ENCODE assay signal across 22 cellular contexts in the genomic region with DNA sequence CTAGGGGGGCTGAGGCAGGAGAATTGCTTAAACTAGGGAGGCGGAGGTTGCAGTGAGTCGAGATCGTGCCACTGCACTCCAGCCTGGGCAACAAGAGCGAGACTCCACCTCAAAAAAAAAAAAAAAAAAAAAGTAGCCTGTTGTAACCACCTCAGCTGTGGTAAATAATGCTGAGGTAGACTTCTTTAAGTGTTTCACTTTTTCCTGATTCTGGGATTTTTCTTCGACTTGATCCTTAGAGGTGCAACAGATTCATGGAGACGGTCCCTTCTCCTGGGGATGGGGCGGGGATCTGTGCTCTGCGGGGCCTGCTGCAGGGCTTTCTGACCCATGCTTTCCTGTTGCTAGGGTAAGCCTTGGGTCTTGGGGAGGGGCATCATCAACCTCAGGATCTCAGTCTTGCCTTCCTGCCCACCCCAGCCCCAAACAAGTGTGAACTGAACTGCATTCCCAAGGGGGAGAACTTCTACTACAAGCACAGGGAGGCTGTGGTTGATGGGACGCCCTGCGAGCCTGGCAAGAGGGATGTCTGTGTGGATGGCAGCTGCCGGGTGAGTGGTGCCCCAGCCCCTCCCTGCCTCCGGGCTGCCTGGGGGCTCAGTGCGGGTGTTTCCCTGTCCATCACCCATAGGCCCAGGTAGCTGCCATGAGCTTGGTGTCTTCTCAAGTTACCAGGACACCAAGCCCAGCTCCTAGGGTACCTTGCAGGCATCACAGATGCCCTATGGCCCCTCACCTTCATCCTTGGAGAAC. TPM values are rescaled to one million over a fixed set of nuclear protein-coding genes. Genes with fewer than 3 reads are reported as not detected.
DNase-seq lines count a peak whose midpoint lies in the region; ATAC-seq, FAIRE-seq and TF ChIP-seq lines count a peak whose summit lies in the region.
"Had no signal": no experiment of that assay in that cellular context is flagged by ENCODE, and none has a peak within 500 bp of the region (broad histone marks: within the 10 kb centered on the region; RNA-seq: fewer than 3 reads in every experiment).

No MANE protein-coding gene starts in this region.

- H3K27ac Mint-ChIP-seq in activated naive CD8-positive, alpha-beta T cell treated with anti-CD3 and anti-CD28 coated beads, Interleukin-2, amount 10 ng/mL, durations not matched to agents 7 days and 5 days: peak overlapping the region; percentile 63
- H3K27ac Mint-ChIP-seq in activated naive CD8-positive, alpha-beta T cell treated with anti-CD3 and anti-CD28 coated beads for 36 hours: no peak overlapping the region
- H3K27ac Mint-ChIP-seq in stimulated activated naive B cell treated with anti-CD40 and anti-IgM and Interleukin-4, amounts not matched to agents 10 μg/mL and 1 μg/mL and 100 μg/mL, for 72 hours: peak overlapping the region; percentile 63

- no peak overlapping the region for H3K4me2 ChIP-seq in Karpas-422 (ENCODE audit: low read depth, low read length, poor library complexity, severe bottlenecking)

- H3K4me1 Mint-ChIP-seq in activated naive CD8-positive, alpha-beta T cell treated with anti-CD3 and anti-CD28 coated beads, Interleukin-2, amount 10 ng/mL, durations not matched to agents 7 days and 5 days: peaks cover 20% of the 10 kb centered on the region
- peaks cover 16% of the 10 kb centered on the region for H3K4me1 Mint-ChIP-seq in activated naive CD8-positive, alpha-beta T cell treated with anti-CD3 and anti-CD28 coated beads for 36 hours
- H3K4me1 Mint-ChIP-seq in stimulated activated naive B cell treated with anti-CD40 and anti-IgM and Interleukin-4, amounts not matched to agents 10 μg/mL and 1 μg/mL and 100 μg/mL, for 72 hours: peaks cover 31 to 46% of the 10 kb centered on the region in 2 donors

- H3K79me2 ChIP-seq in Karpas-422 (ENCODE audit: low read length): no peaks in the 10 kb centered on the region

- H2AFZ ChIP-seq in Karpas-422 (ENCODE audit: low read length): no peak overlapping the region

- TF ChIP-seq CTCF in kidney (IDR thresholded peaks at IDR 0.05; ENCODE audit: borderline replicate concordance, extremely low read depth, insufficient read depth): no peak

- H3K27ac ChIP-seq in Karpas-422 (ENCODE audit: low read length) (peak overlapping the region; percentile 92; the same call in 1 of the 2 replicates), kidney (ENCODE audit: low read depth in 2 of 2, low read length in 2 of 2) (no peak overlapping the region)
- H3K27ac ChIP-seq: SJCRH30 had no signal

- H3K9ac ChIP-seq in Karpas-422 (ENCODE audit: low read length) (no peak overlapping the region), kidney (ENCODE audit: low read length in 2 of 2) (no peak overlapping the region)

- 0 out of 2 replicates have a peak, but pooled peaks cover 3% of the 10 kb centered on the region for H4K20me1 ChIP-seq in Karpas-422 (ENCODE audit: insufficient read depth, low read depth, low read length)

- H3K27me3 Mint-ChIP-seq in activated naive CD8-positive, alpha-beta T cell treated with anti-CD3 and anti-CD28 coated beads, Interleukin-2, amount 10 ng/mL, durations not matched to agents 7 days and 5 days: peaks cover 6% of the 10 kb centered on the region
- peaks cover 15% of the 10 kb centered on the region for H3K27me3 Mint-ChIP-seq in activated naive CD8-positive, alpha-beta T cell treated with anti-CD3 and anti-CD28 coated beads for 36 hours
- H3K27me3 Mint-ChIP-seq in stimulated activated naive B cell treated with anti-CD40 and anti-IgM and Interleukin-4, amounts not matched to agents 10 μg/mL and 1 μg/mL and 100 μg/mL, for 72 hours: peaks cover 0 to 8% of the 10 kb centered on the region in 2 donors

- H3K4me3 ChIP-seq in Karpas-422 (ENCODE audit: low read length): no peak overlapping the region
- no peak overlapping the region for H3K4me3 ChIP-seq in kidney (ENCODE audit: low read length in 2 of 2)
- H3K4me3 ChIP-seq: SJCRH30 had no signal

- no peaks in the 10 kb centered on the region for H3K9me3 Mint-ChIP-seq in activated naive CD8-positive, alpha-beta T cell treated with anti-CD3 and anti-CD28 coated beads, Interleukin-2, amount 10 ng/mL, durations not matched to agents 7 days and 5 days
- no peaks in the 10 kb centered on the region for H3K9me3 Mint-ChIP-seq in activated naive CD8-positive, alpha-beta T cell treated with anti-CD3 and anti-CD28 coated beads for 36 hours
- peaks cover 1 to 5% of the 10 kb centered on the region in 2 donors for H3K9me3 Mint-ChIP-seq in stimulated activated naive B cell treated with anti-CD40 and anti-IgM and Interleukin-4, amounts not matched to agents 10 μg/mL and 1 μg/mL and 100 μg/mL, for 72 hours
- H3K9me3 Mint-ChIP-seq: HFFc6 had no signal

- H3K36me3 ChIP-seq in Karpas-422 (ENCODE audit: insufficient read depth, low read length) (no peaks in the 10 kb centered on the region), kidney (ENCODE audit: control insufficient read depth in 1 of 2, insufficient read depth in 2 of 2, low read length in 2 of 2) (peaks cover 0 to 6% of the 10 kb centered on the region in 2 donors)
- H3K36me3 ChIP-seq: SJCRH30 had no signal

- H3K4me1 ChIP-seq in Karpas-422 (ENCODE audit: low read length) (peaks cover 50% of the 10 kb centered on the region), kidney (ENCODE audit: control insufficient read depth in 1 of 2, insufficient read depth in 1 of 2, low read depth in 1 of 2, low read length in 2 of 2) (peaks cover 3 to 6% of the 10 kb centered on the region in 2 donors)
- H3K4me1 ChIP-seq: SJCRH30 had no signal

- no peak for FAIRE-seq in kidney (lab: Jason Lieb, UNC)
- FAIRE-seq: H54 had no signal

- intact Hi-C loops in kidney (cut with DNase I): no loop called here

- no peaks in the 10 kb centered on the region for H3K27me3 ChIP-seq in Karpas-422 (ENCODE audit: low read length)
- H3K27me3 ChIP-seq: SJCRH30 had no signal

- no peaks in the 10 kb centered on the region for H3K9me2 ChIP-seq in Karpas-422 (replicated peaks; ENCODE audit: insufficient read depth, low read length)

- ATAC-seq in activated naive CD8-positive, alpha-beta T cell treated with anti-CD3 and anti-CD28 coated beads, Interleukin-2, amount 10 ng/mL, durations not matched to agents 7 days and 5 days (ENCODE audit: low read depth): no peak
- ATAC-seq in stimulated activated naive B cell treated with anti-CD40 and anti-IgM and Interleukin-4, amounts not matched to agents 10 μg/mL and 1 μg/mL and 100 μg/mL, for 72 hours (replicated peaks): no peak
- ATAC-seq in esophagus mucosa: no peak
- ATAC-seq: Panc1 had no signal

- no peak overlapping the region for H3K4me3 Mint-ChIP-seq in activated naive CD8-positive, alpha-beta T cell treated with anti-CD3 and anti-CD28 coated beads, Interleukin-2, amount 10 ng/mL, durations not matched to agents 7 days and 5 days
- no peak overlapping the region for H3K4me3 Mint-ChIP-seq in activated naive CD8-positive, alpha-beta T cell treated with anti-CD3 and anti-CD28 coated beads for 36 hours
- no peak overlapping the region for H3K4me3 Mint-ChIP-seq in stimulated activated naive B cell treated with anti-CD40 and anti-IgM and Interleukin-4, amounts not matched to agents 10 μg/mL and 1 μg/mL and 100 μg/mL, for 72 hours
- H3K4me3 Mint-ChIP-seq: HFFc6 had no signal

- no peaks in the 10 kb centered on the region for H3K9me3 ChIP-seq in Karpas-422 (ENCODE audit: low read length)
- H3K9me3 ChIP-seq in kidney (ENCODE audit: control insufficient read depth in 1 of 2, low read length in 2 of 2): no peaks in the 10 kb centered on the region
- H3K9me3 ChIP-seq: SJCRH30 had no signal

- DNase-seq in activated naive CD8-positive, alpha-beta T cell treated with anti-CD3 and anti-CD28 coated beads, Interleukin-2, amount 10 ng/mL, durations not matched to agents 7 days and 5 days: no peak
- DNase-seq in activated naive CD8-positive, alpha-beta T cell treated with anti-CD3 and anti-CD28 coated beads for 36 hours: no peak
- DNase-seq in Karpas-422 (no peak), kidney (peak; percentile 48)
- DNase-seq in stimulated activated naive B cell treated with anti-CD40 and anti-IgM and Interleukin-4, amounts not matched to agents 10 μg/mL and 1 μg/mL and 100 μg/mL, for 72 hours: no peak
- no peak for DNase-seq in activated CD4-positive, alpha-beta T cell treated with anti-CD3 and anti-CD28 coated beads for 48 hours
- DNase-seq in stimulated activated CD4-positive, alpha-beta T cell treated with anti-CD3 and anti-CD28 coated beads, Interleukin-15, amount 100 ng/mL, for 24 hours: no peak
- DNase-seq: 8988T; AML-193; DMS79; HFFc6; KG1; NCI-H1105; NCI-H2029 treated with DMSO at 0.1 percent for 48 hours; NCI-H2171; NCI-H345; NCI-H774; NK-92 treated with Interleukin-12 subunit alpha and Interleukin-12 subunit beta, amount 100 ng/mL, for 24 hours; SJCRH30 had no signal

- no peaks in the 10 kb centered on the region for H3K36me3 Mint-ChIP-seq in activated naive CD8-positive, alpha-beta T cell treated with anti-CD3 and anti-CD28 coated beads, Interleukin-2, amount 10 ng/mL, durations not matched to agents 7 days and 5 days
- no peaks in the 10 kb centered on the region for H3K36me3 Mint-ChIP-seq in activated naive CD8-positive, alpha-beta T cell treated with anti-CD3 and anti-CD28 coated beads for 36 hours
- peaks cover 0 to 5% of the 10 kb centered on the region in 2 donors for H3K36me3 Mint-ChIP-seq in stimulated activated naive B cell treated with anti-CD40 and anti-IgM and Interleukin-4, amounts not matched to agents 10 μg/mL and 1 μg/mL and 100 μg/mL, for 72 hours

- POLR2A ChIA-PET in activated naive CD8-positive, alpha-beta T cell treated with anti-CD3 and anti-CD28 coated beads, Interleukin-2, amount 10 ng/mL, durations not matched to agents 7 days and 5 days (lab: Charles Lee): no interaction called here

RNA-seq across cellular contexts. Expression of a gene that starts 12.4 kb away (rescaled TPM):
- total RNA-seq in activated naive CD8-positive, alpha-beta T cell treated with anti-CD3 and anti-CD28 coated beads, Interleukin-2, amount 10 ng/mL, durations not matched to agents 7 days and 5 days: 1 to 10 TPM in 1 of 2 experiments, under 1 TPM in 1; 0.72 to 1.0 TPM
- total RNA-seq in activated naive CD8-positive, alpha-beta T cell treated with anti-CD3 and anti-CD28 coated beads for 36 hours: under 1 TPM; 0.10 to 0.36 TPM
- 12.9 and 18.0 TPM in 2 replicates for total RNA-seq in Karpas-422 (2014; rRNA removed; shearing (Covaris generic); ENCODE audit: low replicate concordance)
- 132 TPM for total RNA-seq in kidney
- 19.1 TPM for polyA plus RNA-seq in kidney (ENCODE audit: insufficient read depth, low read depth, low replicate concordance)
- 5.1 TPM for total RNA-seq in esophagus mucosa
- total RNA-seq: SJCRH30 had no signal
